In genomic region chr1:98660941-98661543, GRCh38 we compare ENCODE assay signal across 8 cellular contexts. TPM values are rescaled to one million over a fixed set of nuclear protein-coding genes. Genes with fewer than 3 reads are reported as not detected.
DNase-seq lines count a peak whose midpoint lies in the region; ATAC-seq and TF ChIP-seq lines count a peak whose summit lies in the region.

No MANE protein-coding gene starts in this region.

- DNase-seq in BE2C (no peak), colonic mucosa (no peak), memory B cell (ENCODE audit: low spot score in 2 of 2) (no peak), tibial artery (no peak), NOMO-1 treated with DMSO at 0.1 percent for 48 hours (lab: John Stamatoyannopoulos, UW; ENCODE audit: unreplicated experiment) (no peak)
- DNase-seq in stimulated activated CD4-positive, alpha-beta T cell treated with anti-CD3 and anti-CD28 coated beads, Interleukin-12 subunit alpha, Interleukin-12 subunit beta, amount 100 ng/mL, for 4 hours, result no peak

- TF ChIP-seq CTCF in BE2C (IDR thresholded peaks at IDR 0.05; ENCODE audit: low read depth, low read length) (no peak), colonic mucosa (IDR thresholded peaks at IDR 0.05) (no peak), tibial artery (IDR thresholded peaks at IDR 0.05) (no peak)

- H3K4me3 ChIP-seq in BE2C (ENCODE audit: low read depth, low read length) (peak overlapping the region; percentile 90), colonic mucosa (peak overlapping the region; percentile 55), tibial artery (peak overlapping the region; percentile 82)

- no peaks in the 10 kb centered on the region for H3K36me3 Mint-ChIP-seq in memory B cell

- no peaks in the 10 kb centered on the region for H3K9me3 Mint-ChIP-seq in memory B cell

- no peak overlapping the region for H3K27ac Mint-ChIP-seq in memory B cell

- H3K9me3 ChIP-seq in BE2C (no peaks in the 10 kb centered on the region), colonic mucosa (no peaks in the 10 kb centered on the region), tibial artery (no peaks in the 10 kb centered on the region)

- peaks cover 3% of the 10 kb centered on the region for H3K4me1 Mint-ChIP-seq in memory B cell

- H3K9ac ChIP-seq in colonic mucosa (ENCODE audit: low read depth in 2 of 2, low read length in 2 of 2), result peak overlapping the region; percentile 79 to 86

- peak overlapping the region; percentile 79 for H3K4me3 Mint-ChIP-seq in memory B cell

- no peaks in the 10 kb centered on the region for H3K27me3 Mint-ChIP-seq in memory B cell

- no peaks in the 10 kb centered on the region for H3K36me3 ChIP-seq in BE2C
- no peaks in the 10 kb centered on the region for H3K36me3 ChIP-seq in colonic mucosa
- H3K36me3 ChIP-seq in tibial artery, result no peaks in the 10 kb centered on the region

- intact Hi-C loops in colonic mucosa (cut with DNase I), result no loop called here
- intact Hi-C loops in tibial artery (cut with DNase I; ENCODE audit: low total_unique reads), result no loop called here

- no peaks in the 10 kb centered on the region for H3K27me3 ChIP-seq in BE2C
- no peaks in the 10 kb centered on the region for H3K27me3 ChIP-seq in colonic mucosa
- no peaks in the 10 kb centered on the region for H3K27me3 ChIP-seq in tibial artery

- H3K27ac ChIP-seq in colonic mucosa, result peak overlapping the region; percentile 92
- H3K27ac ChIP-seq in tibial artery, result peak overlapping the region; percentile 85 to 91

- no peaks in the 10 kb centered on the region; the same call in none of the 2 replicates for H3K4me1 ChIP-seq in BE2C
- H3K4me1 ChIP-seq in colonic mucosa, result no peaks in the 10 kb centered on the region
- H3K4me1 ChIP-seq in tibial artery, result peaks cover 0 to 38% (median 13%) of the 10 kb centered on the region in 4 donors

- peak; percentile 14 for ATAC-seq in HG03280 (IDR thresholded peaks at IDR 0.05; ENCODE audit: unreplicated experiment)
- peak; percentile 21 for ATAC-seq in memory B cell (ENCODE audit: low read depth)
- ATAC-seq in HG03025 (IDR thresholded peaks at IDR 0.05; ENCODE audit: low FRiP score, unreplicated experiment), result no peak

RNA-seq across cellular contexts. Expression of gene SNX7, which starts 0.5 kb away (rescaled TPM):
- polyA plus RNA-seq in BE2C (2012; ENCODE audit: insufficient read depth, insufficient read length, low read depth), result 18.0 TPM
- total RNA-seq in colonic mucosa, result 10 to 100 TPM; 45.0 to 48.5 TPM
